19 cellular contexts compared by ENCODE assay signal in genomic region chr2:215899111-215900074, GRCh38.
DNase-seq lines count a peak whose midpoint lies in the region; ATAC-seq and TF ChIP-seq lines count a peak whose summit lies in the region.
"Had no signal": no experiment of that assay in that cellular context is flagged by ENCODE, and none has a peak within 500 bp of the region (broad histone marks: within the 10 kb centered on the region; RNA-seq: fewer than 3 reads in every experiment).

No MANE protein-coding gene starts in this region.

- peaks cover 38% of the 10 kb centered on the region for H3K4me1 ChIP-seq in skeletal muscle satellite cell (ENCODE audit: control insufficient read depth, insufficient read depth, low read length)
- H3K4me1 ChIP-seq: ascending aorta, colonic mucosa had no signal

- H3K4me2 ChIP-seq in skeletal muscle satellite cell (ENCODE audit: low read length) = peak overlapping the region; percentile 24

- H3K9me3 ChIP-seq in skeletal muscle satellite cell (replicated peaks; ENCODE audit: low read length) = no peaks in the 10 kb centered on the region
- H3K9me3 ChIP-seq: ascending aorta, colonic mucosa, spleen, upper lobe of left lung had no signal

- H3K36me3 ChIP-seq in skeletal muscle satellite cell (ENCODE audit: insufficient read depth, low read length) = no peaks in the 10 kb centered on the region
- H3K36me3 ChIP-seq: ascending aorta, colonic mucosa, spleen, upper lobe of left lung had no signal

- DNase-seq in GM04503 (ENCODE audit: low read depth) (peak; percentile 78), RWPE1 (ENCODE audit: low spot score) (no peak), fibroblast of peridontal ligament (ENCODE audit: extremely low read depth) (peak; percentile 99), GM10266 (ENCODE audit: extremely low spot score) (no peak), hepatic stellate cell (ENCODE audit: low spot score) (no peak), NCI-H748 (lab: John Stamatoyannopoulos, UW; ENCODE audit: unreplicated experiment) (no peak)
- DNase-seq: activated CD4-positive, alpha-beta T cell treated with anti-CD3 and anti-CD28 coated beads for 48 hours; activated CD8-positive, alpha-beta memory T cell treated with anti-CD3 and anti-CD28 coated beads, Interleukin-2, amount 50 U/mL, for 48 hours; CD8-positive, alpha-beta T cell; colonic mucosa; natural killer cell; NCI-H69; spleen; stimulated activated naive CD4-positive, alpha-beta T cell had no signal

- CTCF ChIA-PET in RWPE1 (lab: Yijun Ruan, JAX) = no interaction called here

- H3K4me3 ChIP-seq in skeletal muscle satellite cell (ENCODE audit: low read length) = no peak overlapping the region
- H3K4me3 ChIP-seq: ascending aorta, colonic mucosa, spleen, upper lobe of left lung had no signal

- H3K27ac ChIP-seq in RWPE1 = peak overlapping the region; percentile 64
- H3K27ac ChIP-seq: ascending aorta, colonic mucosa, spleen, upper lobe of left lung had no signal

- H3K9ac ChIP-seq in skeletal muscle satellite cell (ENCODE audit: low read depth, low read length) = no peak overlapping the region

- POLR2A ChIA-PET in RWPE1 (lab: Yijun Ruan, JAX; ENCODE audit: low non-redundant PET) = no interaction called here

- TF ChIP-seq CTCF in RWPE1 (conservative IDR thresholded peaks at IDR 0.05; ENCODE audit: low read depth) (no peak), GM10266 (IDR thresholded peaks at IDR 0.05; ENCODE audit: control insufficient read depth, insufficient read depth, low read depth, missing control alignments) (no peak)

- no peaks in the 10 kb centered on the region for H3K27me3 ChIP-seq in skeletal muscle satellite cell (ENCODE audit: control insufficient read depth, insufficient read depth, low read length)
- H3K27me3 ChIP-seq: ascending aorta, colonic mucosa, spleen, upper lobe of left lung had no signal

- ATAC-seq in GM21737 (IDR thresholded peaks at IDR 0.05; ENCODE audit: unreplicated experiment) = no peak
- ATAC-seq: CD8-positive, alpha-beta T cell; Panc1 had no signal

Comparison
In these comparisons a context has a peak if more than half of its experiments do, and no peak if none do; other contexts are left out.
1. DNase-seq: peak in GM04503 (single experiment) and fibroblast of peridontal ligament (single experiment); none in RWPE1 (single experiment), GM10266 (single experiment), hepatic stellate cell (single experiment) and NCI-H748 (single experiment).